Comparison of ENCODE assay signal across 11 cellular contexts in the genomic region with DNA sequence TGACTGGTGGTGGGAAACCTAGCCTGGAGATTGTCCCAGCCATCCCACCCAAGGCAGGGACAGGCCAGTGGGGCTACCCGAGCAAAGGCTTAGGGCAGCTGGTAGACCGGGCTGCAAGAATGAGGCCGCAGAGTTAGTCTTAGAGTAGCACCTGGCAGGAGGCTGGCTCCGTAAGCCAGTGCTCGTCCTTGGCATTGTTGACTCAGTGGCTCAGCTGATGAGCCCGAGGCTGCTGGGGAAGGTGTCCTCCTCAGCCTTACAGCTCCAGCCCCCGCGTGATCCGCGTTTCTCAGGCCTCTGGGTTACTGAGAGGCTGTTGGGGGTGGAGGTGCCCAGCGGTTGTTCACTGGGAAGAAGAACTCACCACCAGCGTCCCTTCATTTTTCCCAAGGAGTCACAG. TPM values are rescaled to one million over a fixed set of nuclear protein-coding genes. Genes with fewer than 3 reads are reported as not detected.
DNase-seq lines count a peak whose midpoint lies in the region; ATAC-seq and TF ChIP-seq lines count a peak whose summit lies in the region.
"Had no signal": no experiment of that assay in that cellular context is flagged by ENCODE, and none has a peak within 500 bp of the region (broad histone marks: within the 10 kb centered on the region; RNA-seq: fewer than 3 reads in every experiment).

No MANE protein-coding gene starts in this region.

- H3K4me1 ChIP-seq in ectodermal cell (ENCODE audit: control insufficient read depth, insufficient read depth, low read length), result peaks cover 21% of the 10 kb centered on the region
- peaks cover 0 to 17% (median 10%) of the 10 kb centered on the region in 5 donors for H3K4me1 ChIP-seq in subcutaneous abdominal adipose tissue (ENCODE audit: control insufficient read depth in 5 of 5, insufficient read depth in 5 of 5, low read length in 5 of 5)
- H3K4me1 ChIP-seq in Peyer's patch, result peaks cover 0 to 50% (median 22%) of the 10 kb centered on the region in 4 donors

- peak overlapping the region; percentile 36 for H3K27ac ChIP-seq in ectodermal cell (ENCODE audit: insufficient read depth, low read depth, low read length, poor library complexity, severe bottlenecking)
- no peak overlapping the region for H3K27ac ChIP-seq in subcutaneous abdominal adipose tissue (ENCODE audit: low read depth, low read length)
- peak overlapping the region in 1 of 4 donors; percentile 51 for H3K27ac ChIP-seq in Peyer's patch

- TF ChIP-seq POLR2A in Peyer's patch (IDR thresholded peaks at IDR 0.05), result no peak

- no peak for TF ChIP-seq CTCF in Peyer's patch (IDR thresholded peaks at IDR 0.05)

- H3K27me3 ChIP-seq in ectodermal cell (ENCODE audit: control insufficient read depth, insufficient read depth, low read length, poor library complexity, severe bottlenecking) (no peaks in the 10 kb centered on the region), subcutaneous abdominal adipose tissue (ENCODE audit: control insufficient read depth in 5 of 5, insufficient read depth in 4 of 5, low read length in 5 of 5) (no peaks in the 10 kb centered on the region), Peyer's patch (no peaks in the 10 kb centered on the region)

- H3K9me3 ChIP-seq in ectodermal cell (ENCODE audit: control insufficient read depth, low read length) (no peaks in the 10 kb centered on the region), subcutaneous abdominal adipose tissue (ENCODE audit: control insufficient read depth in 5 of 5, low read length in 5 of 5) (no peaks in the 10 kb centered on the region), Peyer's patch (no peaks in the 10 kb centered on the region)

- peak; percentile 20 to 34 for ATAC-seq in activated naive CD4-positive, alpha-beta T cell treated with anti-CD3 and anti-CD28 coated beads, Interleukin-2, amount 50 U/mL, for 72 hours
- ATAC-seq in GM19463 (IDR thresholded peaks at IDR 0.05; ENCODE audit: unreplicated experiment), result no peak

- H3K9me3 Mint-ChIP-seq in activated naive CD4-positive, alpha-beta T cell treated with anti-CD3 and anti-CD28 coated beads, Interleukin-2, amount 50 U/mL, for 72 hours, result no peaks in the 10 kb centered on the region
- H3K9me3 Mint-ChIP-seq: nephron progenitor cell had no signal

- peak overlapping the region in 3 of 5 donors; percentile 4 to 21 (median 19) for H3K9ac ChIP-seq in subcutaneous abdominal adipose tissue (ENCODE audit: low read length in 5 of 5)

- peaks cover 0 to 5% of the 10 kb centered on the region in 2 donors for H3K36me3 Mint-ChIP-seq in activated naive CD4-positive, alpha-beta T cell treated with anti-CD3 and anti-CD28 coated beads, Interleukin-2, amount 50 U/mL, for 72 hours

- H3K4me3 ChIP-seq in ectodermal cell (ENCODE audit: insufficient read depth, low read depth, low read length) (no peak overlapping the region), subcutaneous abdominal adipose tissue (ENCODE audit: low read depth in 1 of 5, low read length in 5 of 5) (no peak overlapping the region), Peyer's patch (no peak overlapping the region)

- H3K27ac Mint-ChIP-seq in activated naive CD4-positive, alpha-beta T cell treated with anti-CD3 and anti-CD28 coated beads, Interleukin-2, amount 50 U/mL, for 72 hours, result peak overlapping the region in 1 of 2 donors; percentile 72
- H3K27ac Mint-ChIP-seq: nephron progenitor cell had no signal

- no peak for DNase-seq in activated naive CD4-positive, alpha-beta T cell treated with anti-CD3 and anti-CD28 coated beads, Interleukin-2, amount 50 U/mL, for 72 hours (ENCODE audit: low spot score in 2 of 2)
- no peak for DNase-seq in activated naive CD4-positive, alpha-beta T cell treated with anti-CD3 and anti-CD28 coated beads, Interleukin-2, amount 50 U/mL, for 16 hours
- DNase-seq in NAMALWA (ENCODE audit: low spot score) (peak; percentile 22), Peyer's patch (no peak), NOMO-1 treated with DMSO at 0.1 percent for 48 hours (lab: John Stamatoyannopoulos, UW; ENCODE audit: unreplicated experiment) (no peak)
- DNase-seq: aorta, nephron progenitor cell had no signal

- H3K36me3 ChIP-seq in ectodermal cell (ENCODE audit: control insufficient read depth, insufficient read depth, low read length) (no peaks in the 10 kb centered on the region), subcutaneous abdominal adipose tissue (ENCODE audit: control insufficient read depth in 5 of 5, insufficient read depth in 5 of 5, low read length in 5 of 5) (peaks cover 0 to 2% (median 0%) of the 10 kb centered on the region in 5 donors), Peyer's patch (no peaks in the 10 kb centered on the region)

- WGBS in ectodermal cell, 2 experiments, result 82 to 87% methylated on average over 12 of the region's 12 CpGs

RNA-seq across cellular contexts. Expression of a gene that starts 24.7 kb away (rescaled TPM):
- total RNA-seq in activated naive CD4-positive, alpha-beta T cell treated with anti-CD3 and anti-CD28 coated beads, Interleukin-2, amount 50 U/mL, for 72 hours, result 10 to 100 TPM; 12.4 to 18.3 TPM
- polyA plus RNA-seq in ectodermal cell (2013, experiment 1 of 4), result 25.4 TPM
- 24.1 TPM for polyA plus RNA-seq in ectodermal cell (2013, experiment 2 of 4)
- polyA plus RNA-seq in ectodermal cell (2013, experiment 3 of 4), result 19.8 TPM
- 20.7 TPM for polyA plus RNA-seq in ectodermal cell (2013, experiment 4 of 4)
- total RNA-seq in Peyer's patch, result 10 to 100 TPM; 41.8 to 75.1 (median 54.2) TPM

RNA-seq across cellular contexts. Expression of a gene that starts 38.6 kb away (rescaled TPM):
- 10 to 100 TPM in 1 of 2 donors, 1 to 10 TPM in 1; 8.3 to 54.3 TPM for total RNA-seq in activated naive CD4-positive, alpha-beta T cell treated with anti-CD3 and anti-CD28 coated beads, Interleukin-2, amount 50 U/mL, for 72 hours
- 24.6 TPM for polyA plus RNA-seq in ectodermal cell (2013, experiment 1 of 4)
- polyA plus RNA-seq in ectodermal cell (2013, experiment 2 of 4), result 31.3 TPM
- polyA plus RNA-seq in ectodermal cell (2013, experiment 3 of 4), result 26.6 TPM
- 28.1 TPM for polyA plus RNA-seq in ectodermal cell (2013, experiment 4 of 4)
- total RNA-seq in Peyer's patch, result 10 to 100 TPM in 3 of 4 donors, not detected in 1; 28.7 to 34.2 (median 29.6) TPM

RNA-seq across cellular contexts. Expression of a gene that starts 41.4 kb away (rescaled TPM):
- 1 to 10 TPM; 2.3 to 6.7 TPM for total RNA-seq in activated naive CD4-positive, alpha-beta T cell treated with anti-CD3 and anti-CD28 coated beads, Interleukin-2, amount 50 U/mL, for 72 hours
- polyA plus RNA-seq in ectodermal cell (2013, experiment 1 of 4), result 1.7 TPM
- 1.4 TPM for polyA plus RNA-seq in ectodermal cell (2013, experiment 2 of 4)
- 1.6 TPM for polyA plus RNA-seq in ectodermal cell (2013, experiment 3 of 4)
- 1.8 TPM for polyA plus RNA-seq in ectodermal cell (2013, experiment 4 of 4)
- total RNA-seq in Peyer's patch, result 1 to 10 TPM in 3 of 4 donors, not detected in 1; 2.1 to 5.5 (median 5.4) TPM

RNA-seq across cellular contexts. Expression of a gene that starts 43.1 kb away (rescaled TPM):
- under 1 TPM in 1 of 2 donors, not detected in 1; 0.14 TPM for total RNA-seq in activated naive CD4-positive, alpha-beta T cell treated with anti-CD3 and anti-CD28 coated beads, Interleukin-2, amount 50 U/mL, for 72 hours
- polyA plus RNA-seq in ectodermal cell (2013, experiment 1 of 4), result 0.26 TPM
- polyA plus RNA-seq in ectodermal cell (2013, experiment 2 of 4), result 0.25 TPM
- polyA plus RNA-seq in ectodermal cell (2013, experiment 3 of 4), result 0.37 TPM
- polyA plus RNA-seq in ectodermal cell (2013, experiment 4 of 4), result 0.24 TPM
- under 1 TPM in 2 of 4 donors, not detected in 2; 0.35 to 0.40 TPM for total RNA-seq in Peyer's patch
- total RNA-seq: aorta, epithelial cell of proximal tubule had no signal
